In the genomic region with DNA sequence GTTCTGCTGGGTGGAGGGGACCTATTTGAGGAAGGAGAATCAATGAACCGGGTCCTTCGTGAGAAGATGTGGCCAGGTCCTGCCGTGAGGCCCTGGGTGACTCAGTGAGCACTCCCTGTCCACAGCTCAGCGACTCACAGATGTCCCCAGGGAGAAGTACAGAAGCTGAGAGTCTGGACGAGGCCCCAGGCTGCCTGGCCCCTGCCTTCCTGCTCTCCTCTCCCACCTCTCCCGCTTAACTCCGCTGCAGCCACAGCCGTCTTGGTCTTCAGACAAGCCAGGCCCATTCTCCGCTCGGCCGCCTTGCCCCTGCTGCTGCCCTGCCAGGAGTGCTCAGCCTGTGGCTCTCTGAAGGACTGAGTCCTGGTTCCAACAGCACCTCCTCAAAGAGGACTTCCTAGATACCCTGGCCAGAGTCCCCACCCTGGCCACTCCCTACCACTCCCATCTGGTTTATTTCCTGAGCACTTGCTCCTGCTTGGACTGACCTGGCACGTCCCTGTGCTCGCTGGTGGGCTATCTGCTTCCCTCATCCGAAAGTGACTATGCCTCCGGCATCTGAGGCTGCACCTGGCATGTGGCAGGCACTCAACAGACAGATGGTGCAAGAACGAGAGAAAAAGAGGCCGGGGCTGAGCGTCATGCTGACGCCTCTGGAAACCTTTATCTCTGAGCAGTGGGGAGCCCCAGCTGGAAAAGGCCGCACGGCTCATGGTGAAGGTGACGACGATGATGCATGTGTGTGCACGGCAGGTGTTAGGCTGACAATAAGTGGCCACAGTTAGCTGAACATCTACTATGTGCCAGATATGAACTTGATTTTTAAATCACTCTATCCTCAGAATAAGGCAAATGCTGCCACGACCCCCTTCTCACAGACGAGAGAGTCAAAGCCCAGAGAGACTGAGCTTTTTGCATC, we compare ENCODE assay signal across 10 cellular contexts. TPM values are rescaled to one million over a fixed set of nuclear protein-coding genes. Genes with fewer than 3 reads are reported as not detected.
DNase-seq lines count a peak whose midpoint lies in the region; ATAC-seq and TF ChIP-seq lines count a peak whose summit lies in the region.
"Had no signal": no experiment of that assay in that cellular context is flagged by ENCODE, and none has a peak within 500 bp of the region (broad histone marks: within the 10 kb centered on the region; RNA-seq: fewer than 3 reads in every experiment).

No MANE protein-coding gene starts in this region.

- peak; percentile 44 for DNase-seq in right atrium auricular region (ENCODE audit: low spot score)
- no peak for DNase-seq in right cardiac atrium
- peak; percentile 99 to 100 for DNase-seq in SHP77 (lab: John Stamatoyannopoulos, UW)
- DNase-seq in CD8-positive, alpha-beta T cell, result no peak
- DNase-seq in SK-N-DZ (ENCODE audit: low spot score), result no peak
- no peak for DNase-seq in stimulated activated CD4-positive, alpha-beta T cell treated with anti-CD3 and anti-CD28 coated beads, Interleukin-2, amount 100 ng/mL, for 48 hours
- DNase-seq: activated naive CD4-positive, alpha-beta T cell; AML-193 had no signal

- no peaks in the 10 kb centered on the region for H3K9me3 Mint-ChIP-seq in CD8-positive, alpha-beta T cell

- H3K9me3 ChIP-seq in right atrium auricular region (no peaks in the 10 kb centered on the region), right cardiac atrium (ENCODE audit: control insufficient read depth, low read length) (no peaks in the 10 kb centered on the region)
- H3K9me3 ChIP-seq in CD8-positive, alpha-beta T cell (ENCODE audit: low read length), result no peaks in the 10 kb centered on the region

- no peaks in the 10 kb centered on the region for H3K36me3 Mint-ChIP-seq in CD8-positive, alpha-beta T cell

- H3K27me3 ChIP-seq in right atrium auricular region, result no peaks in the 10 kb centered on the region
- no peaks in the 10 kb centered on the region for H3K27me3 ChIP-seq in right cardiac atrium (ENCODE audit: control insufficient read depth, insufficient read depth)
- no peaks in the 10 kb centered on the region for H3K27me3 ChIP-seq in CD8-positive, alpha-beta T cell (ENCODE audit: insufficient read depth, low read length)

- POLR2A ChIA-PET in CD8-positive, alpha-beta T cell (lab: Charles Lee), result no interaction called here

- no peaks in the 10 kb centered on the region for H3K4me1 ChIP-seq in right atrium auricular region
- no peaks in the 10 kb centered on the region for H3K4me1 ChIP-seq in right cardiac atrium (ENCODE audit: control insufficient read depth, insufficient read depth, low read length)
- H3K4me1 ChIP-seq in CD8-positive, alpha-beta T cell (ENCODE audit: insufficient read depth, low read length), result no peaks in the 10 kb centered on the region

- H3K27ac ChIP-seq in right atrium auricular region (no peak overlapping the region), right cardiac atrium (ENCODE audit: low read length) (no peak overlapping the region)
- no peak overlapping the region for H3K27ac ChIP-seq in CD8-positive, alpha-beta T cell (ENCODE audit: low read depth, low read length)

- H3K27ac Mint-ChIP-seq in CD8-positive, alpha-beta T cell, result no peak overlapping the region

- no peak for TF ChIP-seq CTCF in right atrium auricular region (IDR thresholded peaks at IDR 0.05)
- no peak for TF ChIP-seq CTCF in CD8-positive, alpha-beta T cell (IDR thresholded peaks at IDR 0.05)

- H3K27me3 Mint-ChIP-seq in CD8-positive, alpha-beta T cell (ENCODE audit: low read depth), result no peaks in the 10 kb centered on the region

- H3K36me3 ChIP-seq in right atrium auricular region, result no peaks in the 10 kb centered on the region
- H3K36me3 ChIP-seq in CD8-positive, alpha-beta T cell (ENCODE audit: insufficient read depth, low read length), result no peaks in the 10 kb centered on the region

- 67% methylated on average over 26 of the region's 26 CpGs for whole genome bisulfite sequencing in right cardiac atrium

- H3K4me3 ChIP-seq in right atrium auricular region, result no peak overlapping the region
- H3K4me3 ChIP-seq in right cardiac atrium (ENCODE audit: low read length), result no peak overlapping the region
- H3K4me3 ChIP-seq in CD8-positive, alpha-beta T cell (ENCODE audit: low read depth, low read length), result no peak overlapping the region

- intact Hi-C loops in right cardiac atrium (cut with DNase I), result no loop called here
- intact Hi-C loops in CD8-positive, alpha-beta T cell (cut with DNase I, micrococcal nuclease), result no loop called here

- CTCF ChIA-PET in CD8-positive, alpha-beta T cell (lab: Charles Lee), result interaction anchor here (1.3 to 2.1 kb wide), 2 partner anchors 9 to 11 kb away, joined by 3 to 15 read pairs; no protein-coding TSS in a partner anchor

- H3K4me1 Mint-ChIP-seq in CD8-positive, alpha-beta T cell (ENCODE audit: low read depth), result no peaks in the 10 kb centered on the region

- H3K4me3 Mint-ChIP-seq in CD8-positive, alpha-beta T cell, result no peak overlapping the region

- ATAC-seq in right cardiac atrium (no peak), HG03064 (IDR thresholded peaks at IDR 0.05; ENCODE audit: low read depth, unreplicated experiment) (peak; percentile 39), SK-N-SH treated with all-trans-retinoic acid at 6 μM for 48 hours (no peak)
- ATAC-seq in CD8-positive, alpha-beta T cell, result no peak

TF ChIP-seq in SK-N-SH treated with all-trans-retinoic acid at 6 μM for 48 hours, 23 proteins besides CTCF, POLR2A, EP300 and RAD21:
- TF ChIP-seq SNAI2 (CRISPR knock-in tag; IDR thresholded peaks at IDR 0.05) (no peak), GLIS3 (CRISPR knock-in tag; IDR thresholded peaks at IDR 0.05) (no peak), ZNF8 (CRISPR knock-in tag; IDR thresholded peaks at IDR 0.05) (no peak), CSDC2 (CRISPR knock-in tag; IDR thresholded peaks at IDR 0.05) (no peak), ARNTL (CRISPR knock-in tag; IDR thresholded peaks at IDR 0.05; ENCODE audit: borderline replicate concordance, low read depth) (no peak)

RNA-seq across cellular contexts. Expression of gene TNFRSF13B, which starts 9.2 kb away (rescaled TPM):
- not detected for total RNA-seq in right atrium auricular region
- total RNA-seq in right cardiac atrium, result not detected
- not detected for polyA plus RNA-seq in right cardiac atrium
- not detected for total RNA-seq in CD8-positive, alpha-beta T cell
- not detected in 2 replicates for polyA plus RNA-seq in SK-N-DZ (2014; cell fraction: cytosol; rRNA removed)
- not detected in 2 replicates for polyA plus RNA-seq in SK-N-DZ (2014; cell fraction: nucleus; rRNA removed)

Comparison
In these comparisons a context has a peak if more than half of its experiments do, and no peak if none do; other contexts are left out.
1. DNase-seq: peak in right atrium auricular region (single experiment) and SHP77 (2 of 2); none in right cardiac atrium (0 of 3), CD8-positive, alpha-beta T cell (0 of 7), SK-N-DZ (single experiment) and stimulated activated CD4-positive, alpha-beta T cell treated with anti-CD3 and anti-CD28 coated beads, Interleukin-2, amount 100 ng/mL, for 48 hours (0 of 2).